8 cellular contexts compared by ENCODE assay signal in genomic region chr2:218896501-218897393, GRCh38. TPM values are rescaled to one million over a fixed set of nuclear protein-coding genes. Genes with fewer than 3 reads are reported as not detected.
DNase-seq lines count a peak whose midpoint lies in the region; ATAC-seq, FAIRE-seq and TF ChIP-seq lines count a peak whose summit lies in the region.

No MANE protein-coding gene starts in this region.

- H3K36me3 ChIP-seq in ES-I3 (ENCODE audit: insufficient read depth, low read length): no peaks in the 10 kb centered on the region
- H3K36me3 ChIP-seq in HUES48 (ENCODE audit: control insufficient read depth, insufficient read depth, low read length): no peaks in the 10 kb centered on the region
- H3K36me3 ChIP-seq in astrocyte (ENCODE audit: insufficient read depth, low read length): no peaks in the 10 kb centered on the region
- H3K36me3 ChIP-seq in thymus (ENCODE audit: control insufficient read depth, insufficient read depth): no peaks in the 10 kb centered on the region

- H3K4me3 Mint-ChIP-seq in astrocyte (ENCODE audit: unreplicated experiment): no peak overlapping the region
- H3K4me3 Mint-ChIP-seq in natural killer cell: peak overlapping the region; percentile 67

- DNase-seq in T-helper 1 cell (peak; percentile 76 to 86 (median 84)), astrocyte (ENCODE audit: low read depth) (peak; percentile 41), natural killer cell (peak; percentile 86), SW 1271 (lab: John Stamatoyannopoulos, UW) (no peak)

- no peaks in the 10 kb centered on the region for H4K20me1 ChIP-seq in astrocyte (ENCODE audit: insufficient read depth, low read length)

- TF ChIP-seq CTCF in astrocyte (IDR thresholded peaks at IDR 0.05; ENCODE audit: insufficient read depth, low read depth, low read length): no peak
- no peak for TF ChIP-seq CTCF in natural killer cell (IDR thresholded peaks at IDR 0.05)

- H3K27me3 ChIP-seq in HUES48 (ENCODE audit: control insufficient read depth, insufficient read depth, low read length) (peaks cover 98% of the 10 kb centered on the region), astrocyte (ENCODE audit: insufficient read depth, low read length) (peaks cover 83% of the 10 kb centered on the region), thymus (ENCODE audit: control insufficient read depth, insufficient read depth) (peaks cover 59% of the 10 kb centered on the region)

- ATAC-seq in GM21390 (IDR thresholded peaks at IDR 0.05; ENCODE audit: unreplicated experiment): peak; percentile 57
- peak; percentile 58 to 78 (median 65) for ATAC-seq in natural killer cell

- H3K9me3 ChIP-seq in ES-I3 (ENCODE audit: control insufficient read depth, insufficient read depth, low read length) (no peaks in the 10 kb centered on the region), HUES48 (ENCODE audit: control insufficient read depth, insufficient read depth, low read length) (no peaks in the 10 kb centered on the region; the same call in 1 of the 2 replicates), astrocyte (ENCODE audit: insufficient read depth, low read depth, low read length) (no peaks in the 10 kb centered on the region), thymus (ENCODE audit: control insufficient read depth) (no peaks in the 10 kb centered on the region)

- H3K79me2 ChIP-seq in astrocyte (ENCODE audit: insufficient read depth, low read length): no peaks in the 10 kb centered on the region

- H3K4me1 Mint-ChIP-seq in astrocyte (ENCODE audit: low read depth, unreplicated experiment): peaks cover 25% of the 10 kb centered on the region
- peaks cover 47 to 59% of the 10 kb centered on the region in 2 donors for H3K4me1 Mint-ChIP-seq in natural killer cell

- no peak for FAIRE-seq in astrocyte (lab: Jason Lieb, UNC)

- 1% methylated on average over 40 of the region's 40 CpGs for WGBS in thymus

- peak overlapping the region; percentile 81 for H3K4me2 ChIP-seq in astrocyte (ENCODE audit: low read length)

- H3K9ac ChIP-seq in ES-I3 (ENCODE audit: low read depth, low read length) (peak overlapping the region; percentile 46; the same call in 1 of the 2 replicates), HUES48 (ENCODE audit: low read depth, low read length) (no peak overlapping the region), astrocyte (ENCODE audit: low read length) (peak overlapping the region; percentile 52)

- intact Hi-C loops in natural killer cell (cut with micrococcal nuclease): loop anchor here (5.0 kb wide), 4 partner anchors 184 to 679 kb away; partner anchors contain the start of genes ARPC2, CNPPD1, CTDSP1 and RETREG2

- H3K27me3 Mint-ChIP-seq in astrocyte (ENCODE audit: low read depth, unreplicated experiment) (peaks cover 61% of the 10 kb centered on the region), natural killer cell (ENCODE audit: low read depth in 2 of 2) (peaks cover 48 to 49% of the 10 kb centered on the region in 2 donors)

- no peak overlapping the region for H3K27ac ChIP-seq in HUES48 (ENCODE audit: low read depth, low read length)
- no peak overlapping the region for H3K27ac ChIP-seq in astrocyte (ENCODE audit: low read depth, low read length)
- no peak overlapping the region for H3K27ac ChIP-seq in thymus (ENCODE audit: low read depth)

- no peaks in the 10 kb centered on the region for H3K36me3 Mint-ChIP-seq in astrocyte (ENCODE audit: low read depth, unreplicated experiment)
- no peaks in the 10 kb centered on the region for H3K36me3 Mint-ChIP-seq in natural killer cell

- no peak overlapping the region for H3K27ac Mint-ChIP-seq in astrocyte (ENCODE audit: unreplicated experiment)
- peak overlapping the region; percentile 89 to 95 for H3K27ac Mint-ChIP-seq in natural killer cell

- H3K4me1 ChIP-seq in ES-I3 (ENCODE audit: insufficient read depth, low read length) (peaks cover 26% of the 10 kb centered on the region), HUES48 (ENCODE audit: control insufficient read depth, insufficient read depth, low read length) (peaks cover 36% of the 10 kb centered on the region), astrocyte (ENCODE audit: insufficient read depth, low read length) (peaks cover 27% of the 10 kb centered on the region), thymus (ENCODE audit: control insufficient read depth, insufficient read depth, low read length) (peaks cover 27% of the 10 kb centered on the region)

- H3K9me3 Mint-ChIP-seq in astrocyte (ENCODE audit: unreplicated experiment) (peaks cover 6% of the 10 kb centered on the region), natural killer cell (no peaks in the 10 kb centered on the region)

- H3K4me3 ChIP-seq in HUES48 (ENCODE audit: low read depth, low read length) (peak overlapping the region; percentile 52), astrocyte (ENCODE audit: insufficient read depth, low read depth, low read length) (peak overlapping the region; percentile 33), thymus (ENCODE audit: low read length) (peak overlapping the region; percentile 29)

- peak overlapping the region; percentile 60 for H2AFZ ChIP-seq in astrocyte (ENCODE audit: low read depth, low read length)

RNA-seq across cellular contexts. Expression of gene WNT10A, which starts 16.1 kb away (rescaled TPM):
- total RNA-seq in astrocyte (0.91 and 2.5 TPM in 2 replicates), natural killer cell (1 to 10 TPM in 2 of 3 donors, under 1 TPM in 1; 0.92 to 2.9 (median 2.9) TPM)
- polyA plus RNA-seq in thymus: 1.5 TPM

RNA-seq across cellular contexts. Expression of gene WNT6, which starts 37.1 kb away (rescaled TPM):
- total RNA-seq in astrocyte: 1.3 and 2.6 TPM in 2 replicates
- not detected for total RNA-seq in natural killer cell
- 0.34 TPM for polyA plus RNA-seq in thymus

Comparison
In these comparisons a context has a peak if more than half of its experiments do, and no peak if none do; other contexts are left out.
1. DNase-seq: peak in T-helper 1 cell (5 of 5), astrocyte (single experiment) and natural killer cell (single experiment); none in SW 1271 (0 of 2).
2. Peak in every context shown above with its lines, with median percentiles within 50 percentile points of each other: H3K4me3 ChIP-seq.